ENCODE assay signal across 1 cellular context in the genomic region with DNA sequence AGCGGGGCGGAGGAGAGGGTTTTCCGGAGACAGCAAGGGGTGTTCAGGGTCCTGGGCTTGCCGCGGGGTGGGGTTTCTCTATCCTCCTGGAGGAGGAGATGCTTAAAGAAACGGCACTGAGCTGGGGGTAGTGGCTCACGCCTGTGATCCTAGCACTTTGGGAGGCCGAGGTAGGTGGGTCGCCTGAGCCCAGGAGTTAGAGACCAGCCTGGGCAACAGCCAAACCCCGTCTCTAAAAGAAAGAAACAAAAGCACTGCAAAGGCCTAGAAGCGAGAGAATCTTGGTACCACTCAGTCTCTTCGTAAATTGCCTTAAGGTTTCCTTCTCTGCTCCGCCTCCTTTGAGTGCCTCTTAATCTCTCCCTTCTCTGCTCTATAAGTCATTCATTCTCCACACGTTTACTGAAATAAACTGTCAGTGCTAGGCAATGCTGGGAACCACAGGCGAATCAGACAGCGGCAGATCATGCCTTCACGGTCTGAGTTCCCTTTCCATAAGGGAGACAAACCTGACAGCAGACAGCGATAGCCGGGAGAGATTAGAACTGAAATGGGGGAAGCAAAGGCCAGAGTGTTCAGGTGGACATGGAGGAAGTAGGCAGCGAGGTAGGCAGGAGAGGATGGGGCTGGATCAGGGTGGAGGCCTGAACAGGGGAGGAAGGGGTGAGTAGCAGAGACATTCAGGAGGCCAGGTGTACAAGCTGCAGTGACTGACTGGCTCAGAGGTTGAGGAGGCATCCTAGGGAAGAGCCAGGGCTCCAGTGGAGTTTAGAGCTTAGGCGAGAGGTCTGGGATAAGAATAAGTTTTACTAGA.
TF ChIP-seq lines count a peak whose summit lies in the region.

No MANE protein-coding gene starts in this region.

TF ChIP-seq in A549, 52 proteins besides CTCF, POLR2A, EP300 and RAD21 (continued from another document):
- TF ChIP-seq, protein P1, sequence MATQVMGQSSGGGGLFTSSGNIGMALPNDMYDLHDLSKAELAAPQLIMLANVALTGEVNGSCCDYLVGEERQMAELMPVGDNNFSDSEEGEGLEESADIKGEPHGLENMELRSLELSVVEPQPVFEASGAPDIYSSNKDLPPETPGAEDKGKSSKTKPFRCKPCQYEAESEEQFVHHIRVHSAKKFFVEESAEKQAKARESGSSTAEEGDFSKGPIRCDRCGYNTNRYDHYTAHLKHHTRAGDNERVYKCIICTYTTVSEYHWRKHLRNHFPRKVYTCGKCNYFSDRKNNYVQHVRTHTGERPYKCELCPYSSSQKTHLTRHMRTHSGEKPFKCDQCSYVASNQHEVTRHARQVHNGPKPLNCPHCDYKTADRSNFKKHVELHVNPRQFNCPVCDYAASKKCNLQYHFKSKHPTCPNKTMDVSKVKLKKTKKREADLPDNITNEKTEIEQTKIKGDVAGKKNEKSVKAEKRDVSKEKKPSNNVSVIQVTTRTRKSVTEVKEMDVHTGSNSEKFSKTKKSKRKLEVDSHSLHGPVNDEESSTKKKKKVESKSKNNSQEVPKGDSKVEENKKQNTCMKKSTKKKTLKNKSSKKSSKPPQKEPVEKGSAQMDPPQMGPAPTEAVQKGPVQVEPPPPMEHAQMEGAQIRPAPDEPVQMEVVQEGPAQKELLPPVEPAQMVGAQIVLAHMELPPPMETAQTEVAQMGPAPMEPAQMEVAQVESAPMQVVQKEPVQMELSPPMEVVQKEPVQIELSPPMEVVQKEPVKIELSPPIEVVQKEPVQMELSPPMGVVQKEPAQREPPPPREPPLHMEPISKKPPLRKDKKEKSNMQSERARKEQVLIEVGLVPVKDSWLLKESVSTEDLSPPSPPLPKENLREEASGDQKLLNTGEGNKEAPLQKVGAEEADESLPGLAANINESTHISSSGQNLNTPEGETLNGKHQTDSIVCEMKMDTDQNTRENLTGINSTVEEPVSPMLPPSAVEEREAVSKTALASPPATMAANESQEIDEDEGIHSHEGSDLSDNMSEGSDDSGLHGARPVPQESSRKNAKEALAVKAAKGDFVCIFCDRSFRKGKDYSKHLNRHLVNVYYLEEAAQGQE (IDR thresholded peaks at IDR 0.05) = no peak
